ENCODE assay signal across 20 cellular contexts in genomic region chr5:137316346-137316736, GRCh38.
DNase-seq lines count a peak whose midpoint lies in the region; ATAC-seq and TF ChIP-seq lines count a peak whose summit lies in the region.
"Had no signal": no experiment of that assay in that cellular context is flagged by ENCODE, and none has a peak within 500 bp of the region (broad histone marks: within the 10 kb centered on the region; RNA-seq: fewer than 3 reads in every experiment).

No MANE protein-coding gene starts in this region.

- peak; percentile 54 to 79 (median 67) for ATAC-seq in psoas muscle
- ATAC-seq: activated T-helper 17 cell treated with anti-CD3 and anti-CD28 coated beads, Interleukin-2, amount 50 U/mL, for 72 hours; left lobe of liver; mucosa of descending colon had no signal

- intact Hi-C loops in psoas muscle (cut with DNase I), result no loop called here
- intact Hi-C loops in sigmoid colon (cut with DNase I), result no loop called here

- H3K79me2 ChIP-seq in osteoblast (ENCODE audit: insufficient read depth, low read length), result peaks cover 21% of the 10 kb centered on the region

- TF ChIP-seq POLR2A in sigmoid colon (IDR thresholded peaks at IDR 0.05), result no peak

- H4K20me1 ChIP-seq in osteoblast (ENCODE audit: insufficient read depth, low read length), result peaks cover 22% of the 10 kb centered on the region

- peak; percentile 33 for DNase-seq in EL
- peak; percentile 14 for DNase-seq in fibroblast of peridontal ligament (ENCODE audit: extremely low read depth)
- DNase-seq in psoas muscle, result no peak
- no peak for DNase-seq in sigmoid colon
- no peak for DNase-seq in NOMO-1 treated with DMSO at 0.1 percent for 48 hours (lab: John Stamatoyannopoulos, UW; ENCODE audit: unreplicated experiment)
- no peak for DNase-seq in NCI-H524 treated with DMSO at 0.1 percent for 48 hours (lab: John Stamatoyannopoulos, UW)
- DNase-seq in osteoblast (ENCODE audit: insufficient read length, low spot score, missing footprints), result no peak
- DNase-seq: activated naive CD8-positive, alpha-beta T cell treated with anti-CD3 and anti-CD28 coated beads, Interleukin-2, amount 10 ng/mL, durations not matched to agents 7 days and 5 days; COR-L47; foreskin melanocyte; mucosa of descending colon; NCI-H1417; NCI-H2171 treated with DMSO at 0.1 percent for 48 hours; NCI-H748 treated with DMSO at 0.1 percent for 48 hours; stimulated activated CD4-positive, alpha-beta T cell treated with anti-CD3 and anti-CD28 coated beads, Interleukin-2, amount 100 ng/mL, for 48 hours had no signal

- TF ChIP-seq CTCF in VCaP (conservative IDR thresholded peaks at IDR 0.05) (no peak), psoas muscle (IDR thresholded peaks at IDR 0.05) (no peak), sigmoid colon (IDR thresholded peaks at IDR 0.05) (no peak), osteoblast (IDR thresholded peaks at IDR 0.05; ENCODE audit: extremely low read depth, low read depth, low read length) (no peak)

- H3K4me3 ChIP-seq in psoas muscle (no peak overlapping the region), sigmoid colon (no peak overlapping the region), osteoblast (ENCODE audit: insufficient read depth, low read length) (no peak overlapping the region)
- H3K4me3 ChIP-seq: mucosa of descending colon, SJSA1, skin epidermis had no signal

- H2AFZ ChIP-seq in osteoblast (ENCODE audit: low read length), result no peak overlapping the region

- no peak for TF ChIP-seq EP300 in sigmoid colon (IDR thresholded peaks at IDR 0.05)

- H3K4me2 ChIP-seq in osteoblast (ENCODE audit: insufficient read depth, low read length), result no peak overlapping the region

- no peaks in the 10 kb centered on the region for H3K27me3 ChIP-seq in psoas muscle (ENCODE audit: insufficient read depth in 3 of 3, low read length in 2 of 3)
- no peaks in the 10 kb centered on the region for H3K27me3 ChIP-seq in sigmoid colon
- H3K27me3 ChIP-seq in osteoblast (ENCODE audit: insufficient read depth, low read length), result no peaks in the 10 kb centered on the region

- H3K36me3 ChIP-seq in psoas muscle (ENCODE audit: insufficient read depth in 1 of 2, low read depth in 1 of 2), result no peaks in the 10 kb centered on the region
- H3K36me3 ChIP-seq in sigmoid colon, result no peaks in the 10 kb centered on the region
- H3K36me3 ChIP-seq in osteoblast (ENCODE audit: insufficient read depth, low read length), result no peaks in the 10 kb centered on the region
- H3K36me3 ChIP-seq: SJSA1 had no signal

- WGBS in psoas muscle, 3 donors, result 14 to 17% (median 17%) methylated on average over 1 of the region's 1 CpG
- 38 to 50% methylated on average over 1 of the region's 1 CpG for WGBS in sigmoid colon, 2 donors

- peak overlapping the region; percentile 59; the same call in 1 of the 2 replicates for H3K27ac ChIP-seq in VCaP
- H3K27ac ChIP-seq in psoas muscle, result no peak overlapping the region
- H3K27ac ChIP-seq in sigmoid colon, result no peak overlapping the region
- H3K27ac ChIP-seq in osteoblast (ENCODE audit: low read depth, low read length), result no peak overlapping the region
- H3K27ac ChIP-seq: SJSA1, skin epidermis had no signal

- no peaks in the 10 kb centered on the region for H3K9me3 ChIP-seq in psoas muscle
- no peaks in the 10 kb centered on the region for H3K9me3 ChIP-seq in sigmoid colon
- H3K9me3 ChIP-seq in osteoblast (ENCODE audit: low read depth, low read length), result no peaks in the 10 kb centered on the region
- H3K9me3 ChIP-seq: mucosa of descending colon, SJSA1 had no signal

- H3K4me1 ChIP-seq in psoas muscle, result peaks cover 6% of the 10 kb centered on the region
- peaks cover 0 to 28% (median 14%) of the 10 kb centered on the region in 4 donors for H3K4me1 ChIP-seq in sigmoid colon
- H3K4me1 ChIP-seq in osteoblast (ENCODE audit: insufficient read depth, low read length), result peaks cover 30% of the 10 kb centered on the region

Comparison
In these comparisons a context has a peak if more than half of its experiments do, and no peak if none do; other contexts are left out.
1. DNase-seq: peak in EL (single experiment) and fibroblast of peridontal ligament (single experiment); none in psoas muscle (0 of 2), sigmoid colon (single experiment), NOMO-1 treated with DMSO at 0.1 percent for 48 hours (single experiment), NCI-H524 treated with DMSO at 0.1 percent for 48 hours (single experiment) and osteoblast (single experiment).